ENCODE assay signal across 1 cellular context in genomic region chr2:218648473-218649100, GRCh38.
TF ChIP-seq lines count a peak whose summit lies in the region.

No MANE protein-coding gene starts in this region.

TF ChIP-seq in HCT116, 20 proteins besides CTCF, POLR2A, EP300 and RAD21 (continued from another document):
- TF ChIP-seq REST (IDR thresholded peaks at IDR 0.05; ENCODE audit: low read depth) (no peak), EZH2 (IDR thresholded peaks at IDR 0.05) (no peak), CBX3 (IDR thresholded peaks at IDR 0.05; ENCODE audit: low read depth) (no peak), EZH2phosphoT487 (IDR thresholded peaks at IDR 0.05; ENCODE audit: borderline replicate concordance) (no peak), TCF7L2 (IDR thresholded peaks at IDR 0.05; ENCODE audit: borderline replicate concordance, extremely low read depth, insufficient read depth, insufficient read length) (no peak), JUND (IDR thresholded peaks at IDR 0.05) (no peak), ZFX (IDR thresholded peaks at IDR 0.05) (no peak), SIN3A (IDR thresholded peaks at IDR 0.05; ENCODE audit: low read depth) (no peak), SP1 (IDR thresholded peaks at IDR 0.05; ENCODE audit: low read depth) (no peak), POLR2AphosphoS5 (IDR thresholded peaks at IDR 0.05; ENCODE audit: low read depth, low read length) (no peak), FOSL1 (IDR thresholded peaks at IDR 0.05; ENCODE audit: low read depth) (no peak)
TF ChIP-seq in HCT116: peak in this region for 0.
